In genomic region chr6:81169166-81169565, GRCh38 we compare ENCODE assay signal across 18 cellular contexts.
DNase-seq lines count a peak whose midpoint lies in the region; ATAC-seq and TF ChIP-seq lines count a peak whose summit lies in the region.
"Had no signal": no experiment of that assay in that cellular context is flagged by ENCODE, and none has a peak within 500 bp of the region (broad histone marks: within the 10 kb centered on the region; RNA-seq: fewer than 3 reads in every experiment).

No MANE protein-coding gene starts in this region.

- no peak overlapping the region for H3K4me2 ChIP-seq in smooth muscle cell

- no peak overlapping the region for H3K4me3 ChIP-seq in brain microvascular endothelial cell (ENCODE audit: low read depth, low read length)
- no peak overlapping the region for H3K4me3 ChIP-seq in left lung
- no peak overlapping the region for H3K4me3 ChIP-seq in smooth muscle cell
- no peak overlapping the region for H3K4me3 ChIP-seq in SJCRH30
- H3K4me3 ChIP-seq: gastroesophageal sphincter, thyroid gland had no signal

- H3F3A ChIP-seq in smooth muscle cell (ENCODE audit: low read depth), result no peaks in the 10 kb centered on the region

- 64% methylated on average over 2 of the region's 2 CpGs for WGBS in smooth muscle cell (ENCODE audit: low lambda C conversion rate)

- H4K20me1 ChIP-seq in smooth muscle cell (ENCODE audit: low read depth), result no peaks in the 10 kb centered on the region

- intact Hi-C loops in left lung (cut with DNase I), result no loop called here

- TF ChIP-seq CTCF in brain microvascular endothelial cell (IDR thresholded peaks at IDR 0.05; ENCODE audit: low read depth, low read length, missing control alignments) (no peak), left lung (IDR thresholded peaks at IDR 0.05) (no peak), smooth muscle cell (IDR thresholded peaks at IDR 0.05; ENCODE audit: borderline replicate concordance, insufficient read depth, poor library complexity, severe bottlenecking) (no peak)

- H3K27me3 ChIP-seq in brain microvascular endothelial cell (replicated peaks) (no peaks in the 10 kb centered on the region), left lung (no peaks in the 10 kb centered on the region), smooth muscle cell (ENCODE audit: low read depth) (no peaks in the 10 kb centered on the region), SJCRH30 (no peaks in the 10 kb centered on the region)
- H3K27me3 ChIP-seq: gastroesophageal sphincter, thyroid gland had no signal

- peak; percentile 27 for ATAC-seq in left lung
- no peak for ATAC-seq in HG02798 (IDR thresholded peaks at IDR 0.05; ENCODE audit: poor library complexity, unreplicated experiment)
- ATAC-seq: gastroesophageal sphincter; Right ventricle myocardium inferior; stimulated activated memory B cell treated with anti-CD40 and anti-IgM and Interleukin-4, amounts not matched to agents 10 μg/mL and 1 μg/mL and 100 μg/mL, for 72 hours; T-cell had no signal

- no peaks in the 10 kb centered on the region for H3K9me3 ChIP-seq in left lung
- H3K9me3 ChIP-seq in smooth muscle cell (replicated peaks; ENCODE audit: low read depth), result no peaks in the 10 kb centered on the region
- no peaks in the 10 kb centered on the region for H3K9me3 ChIP-seq in SJCRH30 (replicated peaks)
- H3K9me3 ChIP-seq: gastroesophageal sphincter, thyroid gland had no signal

- H2AFZ ChIP-seq in smooth muscle cell (ENCODE audit: low read depth), result peak overlapping the region; percentile 61

- no peak overlapping the region for H3K27ac ChIP-seq in brain microvascular endothelial cell
- H3K27ac ChIP-seq in left lung, result no peak overlapping the region
- H3K27ac ChIP-seq in smooth muscle cell (ENCODE audit: low read depth), result no peak overlapping the region
- no peak overlapping the region for H3K27ac ChIP-seq in SJCRH30
- H3K27ac ChIP-seq: gastroesophageal sphincter, thyroid gland, VCaP had no signal

- no peak overlapping the region for H3K9ac ChIP-seq in smooth muscle cell (ENCODE audit: low read depth)

- H3K4me1 ChIP-seq in left lung (no peaks in the 10 kb centered on the region), smooth muscle cell (ENCODE audit: low read depth) (no peaks in the 10 kb centered on the region), SJCRH30 (no peaks in the 10 kb centered on the region)
- H3K4me1 ChIP-seq: thyroid gland had no signal

- no peaks in the 10 kb centered on the region for H3K36me3 ChIP-seq in brain microvascular endothelial cell (replicated peaks)
- no peaks in the 10 kb centered on the region for H3K36me3 ChIP-seq in left lung
- no peaks in the 10 kb centered on the region for H3K36me3 ChIP-seq in smooth muscle cell (ENCODE audit: low read depth)
- no peaks in the 10 kb centered on the region for H3K36me3 ChIP-seq in SJCRH30
- H3K36me3 ChIP-seq: gastroesophageal sphincter, thyroid gland had no signal

- DNase-seq in HCEC 1CT, result peak; percentile 18
- peak; percentile 28 for DNase-seq in brain microvascular endothelial cell
- no peak for DNase-seq in left lung
- no peak for DNase-seq in smooth muscle cell (lab: John Stamatoyannopoulos, UW; ENCODE audit: unreplicated experiment)
- no peak for DNase-seq in NCI-H748 treated with DMSO at 0.1 percent for 48 hours (lab: John Stamatoyannopoulos, UW)
- DNase-seq in stimulated activated CD4-positive, alpha-beta T cell treated with anti-CD3 and anti-CD28 coated beads, Interleukin-2, amount 100 ng/mL, for 24 hours, result no peak
- DNase-seq in SJCRH30, result no peak
- DNase-seq: activated gamma-delta T cell, amniotic stem cell, NCI-H1092 treated with DMSO at 0.1 percent for 48 hours, NCI-H524, T-cell, thyroid gland had no signal

- no peaks in the 10 kb centered on the region for H3K79me2 ChIP-seq in smooth muscle cell (ENCODE audit: low read depth)

- in situ Hi-C loops in brain microvascular endothelial cell (cut with HindIII; ENCODE audit: low pct_ligation_motif_present, low sequenced_read_pairs), result no loop called here

Comparison
In these comparisons a context has a peak if more than half of its experiments do, and no peak if none do; other contexts are left out.
1. DNase-seq: peak in HCEC 1CT (single experiment) and brain microvascular endothelial cell (single experiment); none in left lung (0 of 2), smooth muscle cell (single experiment), NCI-H748 treated with DMSO at 0.1 percent for 48 hours (single experiment), stimulated activated CD4-positive, alpha-beta T cell treated with anti-CD3 and anti-CD28 coated beads, Interleukin-2, amount 100 ng/mL, for 24 hours (0 of 2) and SJCRH30 (0 of 2).